In the genomic region with DNA sequence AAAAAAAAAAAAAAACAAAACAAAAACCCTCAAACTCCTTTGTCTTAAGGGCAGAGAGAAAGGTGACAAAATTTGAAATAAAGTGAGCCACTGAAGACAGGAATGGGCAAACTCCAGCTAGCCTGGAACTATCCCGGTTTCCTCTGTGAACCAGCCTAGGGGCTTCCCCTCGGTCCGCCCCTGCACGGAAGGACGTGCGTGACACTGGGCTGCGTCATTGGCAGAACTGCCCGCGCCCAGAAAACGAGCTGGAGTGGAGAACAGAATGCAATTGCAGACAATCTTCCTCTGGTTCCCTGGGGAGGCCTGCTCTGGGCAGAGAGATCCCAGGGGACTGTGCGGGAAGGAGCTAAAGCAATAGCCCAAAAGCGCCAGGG, we compare ENCODE assay signal across 8 cellular contexts. TPM values are rescaled to one million over a fixed set of nuclear protein-coding genes. Genes with fewer than 3 reads are reported as not detected.
DNase-seq lines count a peak whose midpoint lies in the region; ATAC-seq and TF ChIP-seq lines count a peak whose summit lies in the region.

No MANE protein-coding gene starts in this region.

- no peak overlapping the region for H2BK120ac ChIP-seq in neuronal stem cell (ENCODE audit: low read depth, low read length)

- H4K8ac ChIP-seq in neuronal stem cell (ENCODE audit: low read depth, low read length): no peak overlapping the region

- peaks cover 12% of the 10 kb centered on the region for H3K27me3 Mint-ChIP-seq in activated T-cell treated with anti-CD3 and anti-CD28 coated beads, Interleukin-2, amount 50 U/mL, for 72 hours (ENCODE audit: low read depth)

- no peak overlapping the region for H3K4ac ChIP-seq in neuronal stem cell (ENCODE audit: low read length)

- no peaks in the 10 kb centered on the region for H3K36me3 ChIP-seq in neuronal stem cell (replicated peaks in 1 of 2; ENCODE audit: control insufficient read depth in 2 of 2, insufficient read depth in 2 of 2, low read length in 2 of 2)
- H3K36me3 ChIP-seq in urinary bladder (ENCODE audit: insufficient read depth): no peaks in the 10 kb centered on the region

- no peaks in the 10 kb centered on the region for H3K79me1 ChIP-seq in neuronal stem cell (ENCODE audit: low read depth, low read length)

- H3K9me3 ChIP-seq in neuronal stem cell (replicated peaks in 1 of 2; ENCODE audit: control insufficient read depth in 2 of 2, insufficient read depth in 1 of 2, low read depth in 1 of 2, low read length in 2 of 2): no peaks in the 10 kb centered on the region

- peak overlapping the region; percentile 88 for H3K27ac ChIP-seq in foreskin keratinocyte
- no peak overlapping the region for H3K27ac ChIP-seq in neuronal stem cell (replicated peaks; ENCODE audit: low read length)
- no peak overlapping the region for H3K27ac ChIP-seq in urinary bladder (ENCODE audit: low read depth)

- H3K4me2 ChIP-seq in neuronal stem cell (ENCODE audit: insufficient read depth, low read length, poor library complexity, severe bottlenecking): peak overlapping the region; percentile 90

- H3K4me3 Mint-ChIP-seq in activated T-cell treated with anti-CD3 and anti-CD28 coated beads, Interleukin-2, amount 50 U/mL, for 72 hours: peak overlapping the region; percentile 81 to 84

- H2AK5ac ChIP-seq in neuronal stem cell (ENCODE audit: low read depth, low read length): no peak overlapping the region

- no peak overlapping the region for H2BK15ac ChIP-seq in neuronal stem cell (ENCODE audit: low read length)

- H3K4me1 Mint-ChIP-seq in activated T-cell treated with anti-CD3 and anti-CD28 coated beads, Interleukin-2, amount 50 U/mL, for 72 hours (ENCODE audit: low read depth): peaks cover 59% of the 10 kb centered on the region

- peak overlapping the region in 1 of 2 donors; percentile 84 for H3K4me3 ChIP-seq in neuronal stem cell (ENCODE audit: low read length in 2 of 2)
- H3K4me3 ChIP-seq in urinary bladder (ENCODE audit: low read depth, low read length): peak overlapping the region; percentile 45

- H3K36me3 Mint-ChIP-seq in activated T-cell treated with anti-CD3 and anti-CD28 coated beads, Interleukin-2, amount 50 U/mL, for 72 hours (ENCODE audit: insufficient read depth in 2 of 2): no peaks in the 10 kb centered on the region

- no CpG with 5 or more reads among the region's 12 CpGs for WGBS in neuronal stem cell (ENCODE audit: extremely low coverage in 2 of 2, insufficient read length in 2 of 2, insufficient replicate concordance in 1 of 2), 2 donors
- WGBS in urinary bladder: 3% methylated on average over 12 of the region's 12 CpGs

- peak overlapping the region; percentile 74 for H2AFZ ChIP-seq in neuronal stem cell (ENCODE audit: low read length)

- H4K91ac ChIP-seq in neuronal stem cell (ENCODE audit: low read depth, low read length, poor library complexity): no peak overlapping the region

- H2BK12ac ChIP-seq in neuronal stem cell (ENCODE audit: low read length): no peak overlapping the region

- no peak overlapping the region for H2BK5ac ChIP-seq in neuronal stem cell (ENCODE audit: low read length)

- H3K4me1 ChIP-seq in foreskin keratinocyte: peaks cover 55% of the 10 kb centered on the region
- peaks cover 3 to 9% of the 10 kb centered on the region in 2 donors for H3K4me1 ChIP-seq in neuronal stem cell (ENCODE audit: control insufficient read depth in 2 of 2, insufficient read depth in 1 of 2, low read depth in 1 of 2, low read length in 2 of 2)
- H3K4me1 ChIP-seq in urinary bladder (ENCODE audit: insufficient read depth): no peaks in the 10 kb centered on the region

- DNase-seq in Daoy (ENCODE audit: low read depth) (peak; percentile 82), KG1 (lab: John Stamatoyannopoulos, UW) (peak; percentile 53), foreskin keratinocyte (peak; percentile 67 to 83), neuronal stem cell (ENCODE audit: low spot score) (peak; percentile 29), HPDE6-E6E7 (ENCODE audit: extremely low spot score) (no peak)
- peak; percentile 61 to 75 for DNase-seq in activated T-cell treated with anti-CD3 and anti-CD28 coated beads, Interleukin-2, amount 50 U/mL, for 72 hours

- H3K9me3 Mint-ChIP-seq in activated T-cell treated with anti-CD3 and anti-CD28 coated beads, Interleukin-2, amount 50 U/mL, for 72 hours: no peaks in the 10 kb centered on the region

- H3K27ac Mint-ChIP-seq in activated T-cell treated with anti-CD3 and anti-CD28 coated beads, Interleukin-2, amount 50 U/mL, for 72 hours: no peak overlapping the region

- no peak overlapping the region for H3K14ac ChIP-seq in neuronal stem cell (ENCODE audit: low read length)

- H3K27me3 ChIP-seq in foreskin keratinocyte: no peaks in the 10 kb centered on the region
- peaks cover 0 to 38% (median 1%) of the 10 kb centered on the region in 3 experiments for H3K27me3 ChIP-seq in neuronal stem cell (ENCODE audit: control insufficient read depth in 3 of 3, insufficient read depth in 3 of 3, low read depth in 1 of 3, low read length in 3 of 3)

- no peak for TF ChIP-seq CTCF in foreskin keratinocyte (conservative IDR thresholded peaks at IDR 0.05)

- ATAC-seq in GM21423 (IDR thresholded peaks at IDR 0.05; ENCODE audit: unreplicated experiment) (peak; percentile 42), foreskin keratinocyte (peak; percentile 69)
- peak; percentile 55 to 73 for ATAC-seq in activated T-cell treated with anti-CD3 and anti-CD28 coated beads, Interleukin-2, amount 50 U/mL, for 72 hours (replicated peaks in 1 of 2)

- H3K18ac ChIP-seq in neuronal stem cell (ENCODE audit: low read length): no peak overlapping the region

- no peak overlapping the region for H3K23ac ChIP-seq in neuronal stem cell (ENCODE audit: low read depth, low read length, poor library complexity)

- H3K9ac ChIP-seq in neuronal stem cell (ENCODE audit: low read depth, low read length, poor library complexity): peak overlapping the region; percentile 77

RNA-seq across cellular contexts. Expression of a gene that starts 0.6 kb away (rescaled TPM):
- total RNA-seq in Daoy (2014; rRNA removed; shearing (Covaris generic)): 2.5 and 3.9 TPM in 2 replicates
- 10 to 100 TPM in 1 of 2 donors, 1 to 10 TPM in 1; 6.3 to 13.8 TPM for total RNA-seq in activated T-cell treated with anti-CD3 and anti-CD28 coated beads, Interleukin-2, amount 50 U/mL, for 72 hours
- total RNA-seq in foreskin keratinocyte: 57.5 and 75.2 TPM in 2 replicates
- polyA plus RNA-seq in foreskin keratinocyte: 47.0 and 70.7 TPM in 2 replicates
- 9.7 TPM for polyA plus RNA-seq in neuronal stem cell (2013, experiment 1 of 2)
- 9.3 TPM for polyA plus RNA-seq in neuronal stem cell (2013, experiment 2 of 2)
- 17.7 TPM for total RNA-seq in urinary bladder
- polyA plus RNA-seq in urinary bladder: 4.3 TPM
